In the genomic region with DNA sequence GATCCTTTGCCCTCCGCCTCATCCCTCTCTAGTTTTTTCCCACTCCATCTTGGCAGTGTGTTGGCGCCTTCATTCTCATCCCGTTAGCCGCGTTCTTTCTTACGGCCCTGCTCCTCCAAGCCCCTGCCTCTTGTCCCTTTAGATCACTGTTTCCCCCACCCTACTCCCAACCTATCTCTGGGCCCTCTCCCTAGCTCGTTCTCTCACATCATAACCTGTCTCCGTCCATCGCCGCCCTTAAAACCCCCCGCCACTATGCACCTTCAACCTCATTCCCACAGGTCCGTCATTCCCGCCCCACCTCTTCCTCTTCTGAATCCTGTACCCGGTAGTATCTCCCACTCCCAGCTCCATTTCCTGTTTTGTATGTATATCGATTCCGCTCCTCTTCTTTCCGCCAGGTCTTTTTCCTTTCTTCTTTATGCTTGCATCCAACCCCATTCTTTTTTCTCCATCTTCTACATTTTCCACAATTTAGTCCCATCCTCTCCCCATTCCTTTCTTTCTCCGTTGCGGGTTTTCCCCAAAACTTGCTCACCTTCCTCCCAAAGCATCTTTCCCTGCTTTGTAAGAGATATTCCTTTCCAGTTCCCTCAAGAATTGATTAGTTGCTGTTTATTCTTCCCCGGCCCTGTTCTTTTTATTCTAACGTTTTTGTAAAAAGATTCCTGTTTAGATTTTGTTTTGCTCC, we compare ENCODE assay signal across 9 cellular contexts. TPM values are rescaled to one million over a fixed set of nuclear protein-coding genes. Genes with fewer than 3 reads are reported as not detected.
DNase-seq lines count a peak whose midpoint lies in the region; ATAC-seq and TF ChIP-seq lines count a peak whose summit lies in the region.
"Had no signal": no experiment of that assay in that cellular context is flagged by ENCODE, and none has a peak within 500 bp of the region (broad histone marks: within the 10 kb centered on the region; RNA-seq: fewer than 3 reads in every experiment).

No MANE protein-coding gene starts in this region.

- H3K4me1 Mint-ChIP-seq in CD4-positive, alpha-beta T cell (ENCODE audit: low read depth) = peaks cover 13% of the 10 kb centered on the region

- H3K4me1 ChIP-seq in Karpas-422 (ENCODE audit: low read length) = peaks cover 33% of the 10 kb centered on the region
- H3K4me1 ChIP-seq in SK-N-SH (ENCODE audit: control insufficient read depth in 1 of 2, insufficient read depth in 2 of 2, low read depth in 1 of 2, low read length in 1 of 2) = peaks cover 23 to 47% of the 10 kb centered on the region in 2 experiments
- H3K4me1 ChIP-seq in rectal smooth muscle tissue (ENCODE audit: control insufficient read depth, insufficient read depth, low read length) = peaks cover 3% of the 10 kb centered on the region

- H3F3A ChIP-seq in SK-N-SH (replicated peaks; ENCODE audit: insufficient read depth) = peaks cover 63% of the 10 kb centered on the region

- H3K4me3 Mint-ChIP-seq in CD4-positive, alpha-beta T cell = no peak overlapping the region
- H3K4me3 Mint-ChIP-seq: nephron had no signal

- POLR2A ChIA-PET in CD4-positive, alpha-beta T cell (lab: Charles Lee) = interaction anchor here (0.6 to 3.1 kb wide), 6 partner anchors 21 to 156 kb away, joined by 3 to 18 read pairs (median 8); a partner anchor contains a TSS
- POLR2A ChIA-PET in SK-N-SH (lab: Yijun Ruan, JAX) = interaction anchor here (0.9 to 1.9 kb wide), 5 partner anchors 130 to 250 kb away, joined by 3 to 6 read pairs (median 4); a partner anchor contains a TSS

- H2AFZ ChIP-seq in Karpas-422 (ENCODE audit: low read length) (peak overlapping the region; percentile 35; the same call in 1 of the 2 replicates), SK-N-SH (ENCODE audit: low read depth) (peak overlapping the region; percentile 58; the same call in 1 of the 2 replicates)

- no peak for DNase-seq in CD4-positive, alpha-beta T cell
- DNase-seq in Karpas-422 (no peak), SK-N-SH (peak; percentile 53), head of caudate nucleus (peak; percentile 19 to 83 (median 56)), midbrain (lab: John Stamatoyannopoulos, UW) (no peak)

- peak overlapping the region; percentile 33 for H3K27ac ChIP-seq in CD4-positive, alpha-beta T cell (ENCODE audit: low read depth, low read length)
- H3K27ac ChIP-seq in Karpas-422 (ENCODE audit: low read length) (no peak overlapping the region), SK-N-SH (ENCODE audit: low read depth in 2 of 2, low read length in 1 of 2) (peak overlapping the region; percentile 53 to 97), rectal smooth muscle tissue (ENCODE audit: low read depth, low read length) (peak overlapping the region; percentile 82)

- peak overlapping the region; percentile 94 for H3K9ac ChIP-seq in Karpas-422 (ENCODE audit: low read length)
- peak overlapping the region; percentile 94 for H3K9ac ChIP-seq in SK-N-SH
- H3K9ac ChIP-seq in rectal smooth muscle tissue (ENCODE audit: low read length) = peak overlapping the region; percentile 81

- H3K4me3 ChIP-seq in Karpas-422 (ENCODE audit: low read length) = peak overlapping the region; percentile 71
- H3K4me3 ChIP-seq in SK-N-SH (ENCODE audit: low read depth in 2 of 2, low read length in 1 of 2) = peak overlapping the region; percentile 78 to 88
- peak overlapping the region; percentile 100 for H3K4me3 ChIP-seq in rectal smooth muscle tissue (ENCODE audit: low read length)

- peak overlapping the region; percentile 61 for H3K4me2 ChIP-seq in Karpas-422 (ENCODE audit: low read depth, low read length, poor library complexity, severe bottlenecking)
- peak overlapping the region; percentile 91 for H3K4me2 ChIP-seq in SK-N-SH

- H3K9me2 ChIP-seq in Karpas-422 (replicated peaks; ENCODE audit: insufficient read depth, low read length) (no peaks in the 10 kb centered on the region), SK-N-SH (no peaks in the 10 kb centered on the region)

- CTCF ChIA-PET in CD4-positive, alpha-beta T cell (lab: Charles Lee) = interaction anchor here (1.0 to 2.7 kb wide), 5 partner anchors 13 to 232 kb away, joined by 3 to 14 read pairs (median 5); a partner anchor contains a TSS
- CTCF ChIA-PET in SK-N-SH (lab: Yijun Ruan, JAX) = interaction anchor here (0.7 to 6.2 kb wide), 13 partner anchors 12 to 244 kb away, joined by 3 to 94 read pairs (median 5); a partner anchor contains a TSS

- no peaks in the 10 kb centered on the region for H3K36me3 Mint-ChIP-seq in CD4-positive, alpha-beta T cell (ENCODE audit: low read depth)

- under 1% methylated on average over 21 of the region's 21 CpGs for WGBS in SK-N-SH (ENCODE audit: low lambda C conversion rate)

- intact Hi-C loops in CD4-positive, alpha-beta T cell (cut with DNase I, micrococcal nuclease) = loop anchor here (1.0 to 10.0 kb wide), 6 partner anchors 96 to 1374 kb away; a partner anchor contains a TSS
- intact Hi-C loops in head of caudate nucleus (cut with DNase I) = loop anchor here (5.0 kb wide), 1 partner anchor 156 kb away; a partner anchor contains a TSS

- peak; percentile 20 for TF ChIP-seq RAD21 in SK-N-SH (IDR thresholded peaks at IDR 0.05; ENCODE audit: low read length)

- H3K79me2 ChIP-seq in Karpas-422 (ENCODE audit: low read length) (no peaks in the 10 kb centered on the region), SK-N-SH (ENCODE audit: insufficient read depth) (peaks cover 48% of the 10 kb centered on the region)

- TF ChIP-seq CTCF in CD4-positive, alpha-beta T cell (IDR thresholded peaks at IDR 0.05) = no peak
- no peak for TF ChIP-seq CTCF in SK-N-SH (IDR thresholded peaks at IDR 0.05)

- 0 out of 4 replicates have a peak, but pooled peaks of 1 of the 2 experiments have one; percentile 10 for TF ChIP-seq EP300 in SK-N-SH (IDR thresholded peaks at IDR 0.05; ENCODE audit: borderline replicate concordance in 1 of 2, low read depth in 1 of 2, low read length in 1 of 2)

- H3K27me3 ChIP-seq in CD4-positive, alpha-beta T cell (ENCODE audit: control insufficient read depth, insufficient read depth, low read length) = no peaks in the 10 kb centered on the region
- no peaks in the 10 kb centered on the region for H3K27me3 ChIP-seq in Karpas-422 (ENCODE audit: low read length)
- H3K27me3 ChIP-seq in SK-N-SH (ENCODE audit: insufficient read depth) = no peaks in the 10 kb centered on the region
- H3K27me3 ChIP-seq in rectal smooth muscle tissue (ENCODE audit: control insufficient read depth, insufficient read depth, low read length) = no peaks in the 10 kb centered on the region

- no peaks in the 10 kb centered on the region for H3K36me3 ChIP-seq in Karpas-422 (ENCODE audit: insufficient read depth, low read length)
- H3K36me3 ChIP-seq in SK-N-SH (replicated peaks in 1 of 2; ENCODE audit: control insufficient read depth in 1 of 2, insufficient read depth in 2 of 2, low read length in 1 of 2) = peaks cover 3 to 5% of the 10 kb centered on the region in 2 experiments
- no peaks in the 10 kb centered on the region for H3K36me3 ChIP-seq in rectal smooth muscle tissue (ENCODE audit: control insufficient read depth, insufficient read depth, low read length)

- no peak for ATAC-seq in CD4-positive, alpha-beta T cell (ENCODE audit: poor library complexity)
- ATAC-seq in GM21526 (IDR thresholded peaks at IDR 0.05; ENCODE audit: low FRiP score, unreplicated experiment) (no peak), HG02870 (IDR thresholded peaks at IDR 0.05; ENCODE audit: unreplicated experiment) (no peak)

- no peaks in the 10 kb centered on the region for H4K20me1 ChIP-seq in Karpas-422 (ENCODE audit: insufficient read depth, low read depth, low read length)
- H4K20me1 ChIP-seq in SK-N-SH (ENCODE audit: insufficient read depth) = no peaks in the 10 kb centered on the region

- H3K27ac Mint-ChIP-seq in CD4-positive, alpha-beta T cell = no peak overlapping the region
- H3K27ac Mint-ChIP-seq: nephron had no signal

- H3K9me3 ChIP-seq in CD4-positive, alpha-beta T cell (ENCODE audit: control insufficient read depth, low read length) = no peaks in the 10 kb centered on the region
- H3K9me3 ChIP-seq in Karpas-422 (ENCODE audit: low read length) = no peaks in the 10 kb centered on the region
- H3K9me3 ChIP-seq in SK-N-SH = no peaks in the 10 kb centered on the region

- H3K27me3 Mint-ChIP-seq in CD4-positive, alpha-beta T cell = no peaks in the 10 kb centered on the region

- no peaks in the 10 kb centered on the region for H3K9me3 Mint-ChIP-seq in CD4-positive, alpha-beta T cell
- H3K9me3 Mint-ChIP-seq: nephron had no signal

TF ChIP-seq in SK-N-SH, 30 proteins besides CTCF, POLR2A, EP300 and RAD21 (continues in another document):
- TF ChIP-seq CHD2 (IDR thresholded peaks at IDR 0.05; ENCODE audit: low read length, partially characterized antibody) (no peak), RCOR1 (IDR thresholded peaks at IDR 0.05; ENCODE audit: low read length) (no peak), ELF1 (IDR thresholded peaks at IDR 0.05) (peak; percentile 80), FOXM1 (IDR thresholded peaks at IDR 0.05; ENCODE audit: low read depth) (no peak), NRF1 (IDR thresholded peaks at IDR 0.05; ENCODE audit: low read depth, low read length) (no peak), FOXJ3 (CRISPR knock-in tag; IDR thresholded peaks at IDR 0.05) (no peak), GATA2 (CRISPR knock-in tag; IDR thresholded peaks at IDR 0.05) (no peak), TCF12 (IDR thresholded peaks at IDR 0.05) (no peak)
- TF ChIP-seq, protein P1, sequence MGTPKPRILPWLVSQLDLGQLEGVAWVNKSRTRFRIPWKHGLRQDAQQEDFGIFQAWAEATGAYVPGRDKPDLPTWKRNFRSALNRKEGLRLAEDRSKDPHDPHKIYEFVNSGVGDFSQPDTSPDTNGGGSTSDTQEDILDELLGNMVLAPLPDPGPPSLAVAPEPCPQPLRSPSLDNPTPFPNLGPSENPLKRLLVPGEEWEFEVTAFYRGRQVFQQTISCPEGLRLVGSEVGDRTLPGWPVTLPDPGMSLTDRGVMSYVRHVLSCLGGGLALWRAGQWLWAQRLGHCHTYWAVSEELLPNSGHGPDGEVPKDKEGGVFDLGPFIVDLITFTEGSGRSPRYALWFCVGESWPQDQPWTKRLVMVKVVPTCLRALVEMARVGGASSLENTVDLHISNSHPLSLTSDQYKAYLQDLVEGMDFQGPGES (IDR thresholded peaks at IDR 0.05; ENCODE audit: low read depth, low read length) = no peak

RNA-seq across cellular contexts. Expression of a gene that starts 0.7 kb away (rescaled TPM):
- 1 to 10 TPM; 3.4 to 4.8 TPM for total RNA-seq in CD4-positive, alpha-beta T cell
- 22.5 and 44.0 TPM in 2 replicates for total RNA-seq in Karpas-422 (2014; rRNA removed; shearing (Covaris generic); ENCODE audit: low replicate concordance)
- polyA plus RNA-seq in SK-N-SH (2012; rRNA removed) = 39.4 and 54.3 TPM in 2 replicates
- 20.2 and 22.6 TPM in 2 replicates for polyA plus RNA-seq in SK-N-SH (2012; cell fraction: cytosol; rRNA removed)
- 204 and 279 TPM in 2 replicates for polyA plus RNA-seq in SK-N-SH (2012; cell fraction: nucleus; rRNA removed)

RNA-seq across cellular contexts. Expression of a gene that starts 58.9 kb away (rescaled TPM):
- total RNA-seq in CD4-positive, alpha-beta T cell = 1 to 10 TPM; 1.8 to 1.9 TPM
- total RNA-seq in Karpas-422 (2014; rRNA removed; shearing (Covaris generic); ENCODE audit: low replicate concordance) = 0.29 and 1.2 TPM in 2 replicates
- polyA plus RNA-seq in SK-N-SH (2012; rRNA removed) = 2.3 and 2.4 TPM in 2 replicates
- polyA plus RNA-seq in SK-N-SH (2012; cell fraction: cytosol; rRNA removed) = 2.2 and 3.1 TPM in 2 replicates
- 0.55 and 0.86 TPM in 2 replicates for polyA plus RNA-seq in SK-N-SH (2012; cell fraction: nucleus; rRNA removed)

Comparison
In these comparisons a context has a peak if more than half of its experiments do, and no peak if none do; other contexts are left out.
1. DNase-seq: peak in SK-N-SH (single experiment) and head of caudate nucleus (42 of 42); none in CD4-positive, alpha-beta T cell (0 of 10), Karpas-422 (single experiment) and midbrain (single experiment).
2. Peak in every context shown above with its lines, with median percentiles within 50 percentile points of each other: H3K4me3 ChIP-seq and H3K9ac ChIP-seq.